In the genomic region with DNA sequence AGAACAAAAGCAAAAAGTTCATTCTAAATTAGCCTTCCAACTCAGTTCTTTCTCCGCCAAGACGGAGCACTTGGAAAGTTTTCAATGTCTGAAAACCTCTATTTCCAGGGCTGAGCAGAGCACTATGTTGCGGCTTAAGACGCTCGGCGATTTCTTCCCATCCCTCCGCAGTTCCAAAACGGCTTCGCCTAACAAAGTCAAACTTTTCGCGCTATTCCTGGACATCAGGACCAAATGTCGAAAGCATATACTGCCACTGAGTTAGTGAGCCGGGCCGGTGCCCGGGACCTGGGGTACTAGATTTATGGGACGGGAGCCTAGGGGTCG, we compare ENCODE assay signal across 2 cellular contexts.
A peak's percentile ranks its signal among the peaks of the same experiment; 100 is the strongest.
TF ChIP-seq lines count a peak whose summit lies in the region.

No MANE protein-coding gene starts in this region.

TF ChIP-seq in IMR-90, 13 proteins besides CTCF, POLR2A, EP300 and RAD21:
- no peak for TF ChIP-seq MAFK (IDR thresholded peaks at IDR 0.05; ENCODE audit: low read depth, low read length)
- TF ChIP-seq, protein P1, sequence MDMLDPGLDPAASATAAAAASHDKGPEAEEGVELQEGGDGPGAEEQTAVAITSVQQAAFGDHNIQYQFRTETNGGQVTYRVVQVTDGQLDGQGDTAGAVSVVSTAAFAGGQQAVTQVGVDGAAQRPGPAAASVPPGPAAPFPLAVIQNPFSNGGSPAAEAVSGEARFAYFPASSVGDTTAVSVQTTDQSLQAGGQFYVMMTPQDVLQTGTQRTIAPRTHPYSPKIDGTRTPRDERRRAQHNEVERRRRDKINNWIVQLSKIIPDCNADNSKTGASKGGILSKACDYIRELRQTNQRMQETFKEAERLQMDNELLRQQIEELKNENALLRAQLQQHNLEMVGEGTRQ (IDR thresholded peaks at IDR 0.05; ENCODE audit: low read depth, low read length): no peak
- no peak for TF ChIP-seq CHD1 (IDR thresholded peaks at IDR 0.05; ENCODE audit: low read depth, low read length)
- TF ChIP-seq SMC3 (IDR thresholded peaks at IDR 0.05; ENCODE audit: low read depth, low read length): no peak
- TF ChIP-seq, protein P2, sequence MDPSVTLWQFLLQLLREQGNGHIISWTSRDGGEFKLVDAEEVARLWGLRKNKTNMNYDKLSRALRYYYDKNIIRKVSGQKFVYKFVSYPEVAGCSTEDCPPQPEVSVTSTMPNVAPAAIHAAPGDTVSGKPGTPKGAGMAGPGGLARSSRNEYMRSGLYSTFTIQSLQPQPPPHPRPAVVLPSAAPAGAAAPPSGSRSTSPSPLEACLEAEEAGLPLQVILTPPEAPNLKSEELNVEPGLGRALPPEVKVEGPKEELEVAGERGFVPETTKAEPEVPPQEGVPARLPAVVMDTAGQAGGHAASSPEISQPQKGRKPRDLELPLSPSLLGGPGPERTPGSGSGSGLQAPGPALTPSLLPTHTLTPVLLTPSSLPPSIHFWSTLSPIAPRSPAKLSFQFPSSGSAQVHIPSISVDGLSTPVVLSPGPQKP (IDR thresholded peaks at IDR 0.05; ENCODE audit: borderline replicate concordance, low read depth, low read length): no peak
- no peak for TF ChIP-seq MXI1 (IDR thresholded peaks at IDR 0.05; ENCODE audit: borderline replicate concordance, low read depth, low read length)
- TF ChIP-seq MAZ (IDR thresholded peaks at IDR 0.05; ENCODE audit: borderline replicate concordance, low read depth, low read length): no peak
- TF ChIP-seq BHLHE40 (IDR thresholded peaks at IDR 0.05; ENCODE audit: low read depth, low read length): no peak
- TF ChIP-seq FOS (IDR thresholded peaks at IDR 0.05; ENCODE audit: low read depth, low read length): no peak
- TF ChIP-seq RFX5 (IDR thresholded peaks at IDR 0.05; ENCODE audit: low read depth, low read length): no peak
- no peak for TF ChIP-seq CEBPB (IDR thresholded peaks at IDR 0.05; ENCODE audit: low read depth, low read length)
- TF ChIP-seq RCOR1 (IDR thresholded peaks at IDR 0.05; ENCODE audit: insufficient replicate concordance, low read length): no peak
- no peak for TF ChIP-seq NFE2L2 (IDR thresholded peaks at IDR 0.05; ENCODE audit: low read depth, low read length)

TF ChIP-seq in K562, 482 proteins besides CTCF, POLR2A, EP300 and RAD21:
- peak; percentile 22 for TF ChIP-seq TAF1 (IDR thresholded peaks at IDR 0.05; ENCODE audit: control insufficient read depth, extremely low read depth, insufficient read depth, low read length, severe bottlenecking)
- TF ChIP-seq ZC3H11A (IDR thresholded peaks at IDR 0.05; ENCODE audit: low read depth, low read length): no peak
